Comparison of ENCODE assay signal across 11 cellular contexts in genomic region chr1:12580054-12580887, GRCh38. TPM values are rescaled to one million over a fixed set of nuclear protein-coding genes. Genes with fewer than 3 reads are reported as not detected.
DNase-seq lines count a peak whose midpoint lies in the region; ATAC-seq and TF ChIP-seq lines count a peak whose summit lies in the region.
"Had no signal": no experiment of that assay in that cellular context is flagged by ENCODE, and none has a peak within 500 bp of the region (broad histone marks: within the 10 kb centered on the region; RNA-seq: fewer than 3 reads in every experiment).

No MANE protein-coding gene starts in this region.

- DNase-seq in GM03348 (ENCODE audit: low spot score) (peak; percentile 49), iris pigment epithelial cell (ENCODE audit: low read depth) (peak; percentile 84), posterior vena cava (ENCODE audit: low spot score) (no peak), foreskin keratinocyte (no peak)
- DNase-seq in activated CD4-positive, alpha-beta T cell treated with anti-CD3 and anti-CD28 coated beads, Interleukin-2, amount 10 ng/mL, durations not matched to agents 24 days and 14 days = no peak
- DNase-seq: CD4-positive, alpha-beta T cell; NCI-H187 had no signal

- peaks cover 26 to 36% (median 34%) of the 10 kb centered on the region in 3 donors for H3K36me3 ChIP-seq in skeletal muscle tissue (ENCODE audit: control insufficient read depth in 3 of 3, insufficient read depth in 3 of 3, low read length in 3 of 3)

- peaks cover 15% of the 10 kb centered on the region for H3K36me3 Mint-ChIP-seq in brain
- H3K36me3 Mint-ChIP-seq in activated CD4-positive, alpha-beta T cell treated with anti-CD3 and anti-CD28 coated beads, Interleukin-2, amount 10 ng/mL, durations not matched to agents 24 days and 14 days (ENCODE audit: low read depth) = peaks cover 32% of the 10 kb centered on the region

- H3K9me3 Mint-ChIP-seq in brain = no peaks in the 10 kb centered on the region
- H3K9me3 Mint-ChIP-seq in activated CD4-positive, alpha-beta T cell treated with anti-CD3 and anti-CD28 coated beads, Interleukin-2, amount 10 ng/mL, durations not matched to agents 24 days and 14 days = no peaks in the 10 kb centered on the region
- H3K9me3 Mint-ChIP-seq: CD4-positive, alpha-beta T cell had no signal

- intact Hi-C loops in posterior vena cava (cut with DNase I) = no loop called here
- intact Hi-C loops in activated CD4-positive, alpha-beta T cell treated with anti-CD3 and anti-CD28 coated beads, Interleukin-2, amount 10 ng/mL, durations not matched to agents 24 days and 14 days (cut with micrococcal nuclease) = no loop called here

- peaks cover 4% of the 10 kb centered on the region for H3K4me1 Mint-ChIP-seq in brain
- no peaks in the 10 kb centered on the region for H3K4me1 Mint-ChIP-seq in activated CD4-positive, alpha-beta T cell treated with anti-CD3 and anti-CD28 coated beads, Interleukin-2, amount 10 ng/mL, durations not matched to agents 24 days and 14 days

- no peaks in the 10 kb centered on the region for H3K27me3 Mint-ChIP-seq in brain
- no peaks in the 10 kb centered on the region for H3K27me3 Mint-ChIP-seq in activated CD4-positive, alpha-beta T cell treated with anti-CD3 and anti-CD28 coated beads, Interleukin-2, amount 10 ng/mL, durations not matched to agents 24 days and 14 days
- H3K27me3 Mint-ChIP-seq: activated naive CD8-positive, alpha-beta T cell; CD4-positive, alpha-beta T cell had no signal

- H3K27ac Mint-ChIP-seq in brain = peak overlapping the region in 3 of 5 experiments; percentile 32 to 77 (median 33)
- H3K27ac Mint-ChIP-seq in activated CD4-positive, alpha-beta T cell treated with anti-CD3 and anti-CD28 coated beads, Interleukin-2, amount 10 ng/mL, durations not matched to agents 24 days and 14 days = no peak overlapping the region
- H3K27ac Mint-ChIP-seq: activated naive CD8-positive, alpha-beta T cell; CD4-positive, alpha-beta T cell had no signal

- no peaks in the 10 kb centered on the region for H3K9me3 ChIP-seq in skeletal muscle tissue (ENCODE audit: control insufficient read depth in 3 of 3, low read length in 3 of 3)

- no peak overlapping the region for H3K4me3 Mint-ChIP-seq in brain
- H3K4me3 Mint-ChIP-seq in activated CD4-positive, alpha-beta T cell treated with anti-CD3 and anti-CD28 coated beads, Interleukin-2, amount 10 ng/mL, durations not matched to agents 24 days and 14 days = no peak overlapping the region
- H3K4me3 Mint-ChIP-seq: activated naive CD8-positive, alpha-beta T cell; CD4-positive, alpha-beta T cell had no signal

- peak overlapping the region; percentile 94 for H3K27ac ChIP-seq in skeletal muscle tissue (ENCODE audit: low read depth, low read length)
- H3K27ac ChIP-seq in foreskin keratinocyte = no peak overlapping the region

- ATAC-seq in GM21619 (IDR thresholded peaks at IDR 0.05; ENCODE audit: unreplicated experiment) (no peak), foreskin keratinocyte (no peak)

- H3K4me1 ChIP-seq in skeletal muscle tissue (ENCODE audit: control insufficient read depth in 3 of 3, insufficient read depth in 3 of 3, low read length in 3 of 3) = peaks cover 18 to 34% (median 21%) of the 10 kb centered on the region in 3 donors
- H3K4me1 ChIP-seq in foreskin keratinocyte = no peaks in the 10 kb centered on the region

- no peaks in the 10 kb centered on the region for H3K27me3 ChIP-seq in skeletal muscle tissue (ENCODE audit: control insufficient read depth in 3 of 3, insufficient read depth in 3 of 3, low read length in 3 of 3)
- H3K27me3 ChIP-seq in foreskin keratinocyte = no peaks in the 10 kb centered on the region

- no peak overlapping the region for H3K4me3 ChIP-seq in skeletal muscle tissue (ENCODE audit: low read length in 3 of 3)

- H3K9ac ChIP-seq in skeletal muscle tissue (ENCODE audit: low read depth in 1 of 3, low read length in 3 of 3) = peak overlapping the region; percentile 38 to 77 (median 63)

- TF ChIP-seq CTCF in brain (conservative IDR thresholded peaks at IDR 0.05) = no peak
- TF ChIP-seq CTCF in foreskin keratinocyte (conservative IDR thresholded peaks at IDR 0.05) = no peak

RNA-seq across cellular contexts. Expression of gene DHRS3, which starts 37.7 kb away (rescaled TPM):
- polyA plus RNA-seq in brain (ENCODE audit: insufficient read depth, low read depth, low replicate concordance) (15.9 TPM), foreskin keratinocyte (3.2 and 7.0 TPM in 2 replicates)
- total RNA-seq in skeletal muscle tissue (37.6 TPM), posterior vena cava (100 to 1,000 TPM; 107 to 144 TPM), foreskin keratinocyte (2.6 and 6.4 TPM in 2 replicates)
- total RNA-seq in activated CD4-positive, alpha-beta T cell treated with anti-CD3 and anti-CD28 coated beads, Interleukin-2, amount 10 ng/mL, durations not matched to agents 24 days and 14 days = 66.4 and 69.2 TPM in 2 replicates

Comparison
In these comparisons a context has a peak if more than half of its experiments do, and no peak if none do; other contexts are left out.
1. DNase-seq: peak in GM03348 (single experiment) and iris pigment epithelial cell (single experiment); none in posterior vena cava (single experiment), activated CD4-positive, alpha-beta T cell treated with anti-CD3 and anti-CD28 coated beads, Interleukin-2, amount 10 ng/mL, durations not matched to agents 24 days and 14 days (single experiment) and foreskin keratinocyte (0 of 2).